ENCODE assay signal across 20 cellular contexts in the genomic region with DNA sequence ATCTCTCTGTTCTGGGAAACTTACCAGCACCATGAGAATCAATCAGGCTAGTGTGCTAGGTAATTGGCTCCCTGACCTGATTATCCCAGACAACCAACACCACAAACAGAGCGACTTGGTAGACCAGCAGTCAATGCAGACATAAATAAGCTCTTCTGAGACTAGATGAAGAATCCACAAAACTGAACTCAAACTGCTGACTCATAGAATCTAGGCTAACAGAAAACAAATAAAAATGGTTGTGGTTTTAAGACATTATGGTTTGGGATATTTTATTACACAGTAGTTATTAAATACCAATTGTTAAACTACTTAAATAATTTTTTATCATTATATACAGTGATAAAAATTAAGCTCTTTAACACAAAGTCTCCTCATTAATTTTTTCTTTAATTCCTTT.
DNase-seq lines count a peak whose midpoint lies in the region; ATAC-seq, FAIRE-seq and TF ChIP-seq lines count a peak whose summit lies in the region.
"Had no signal": no experiment of that assay in that cellular context is flagged by ENCODE, and none has a peak within 500 bp of the region (broad histone marks: within the 10 kb centered on the region; RNA-seq: fewer than 3 reads in every experiment).

No MANE protein-coding gene starts in this region.

- no peaks in the 10 kb centered on the region for H3F3A ChIP-seq in PC-3 (ENCODE audit: low read length, unreplicated experiment)

- POLR2A ChIA-PET in PC-3 (lab: Charles Lee; ENCODE audit: unreplicated experiment) (no interaction called here), H1 (lab: Charles Lee; ENCODE audit: partially characterized antibody) (no interaction called here)

- H3K18ac ChIP-seq in H1 (ENCODE audit: extremely low read depth, low read length) = no peak overlapping the region

- no peak for TF ChIP-seq EP300 in H1 (IDR thresholded peaks at IDR 0.05; ENCODE audit: borderline replicate concordance in 1 of 2, low read depth in 2 of 2, low read length in 2 of 2)

- H4K8ac ChIP-seq in H1 (ENCODE audit: extremely low read depth, insufficient read depth, low read length) = no peak overlapping the region

- H3K4ac ChIP-seq in H1 (replicated peaks; ENCODE audit: insufficient read length, low read depth, low read length) = no peak overlapping the region

- DNase-seq in A172 (ENCODE audit: low spot score) (peak; percentile 8), HFFc6 (peak; percentile 18), PC-3 (peak; percentile 22), H1 (ENCODE audit: low read depth in 1 of 2, low spot score in 2 of 2) (no peak), SIG-M5 (lab: John Stamatoyannopoulos, UW) (no peak), RKO (ENCODE audit: low spot score) (no peak), NCI-H524 treated with DMSO at 0.1 percent for 48 hours (lab: John Stamatoyannopoulos, UW) (no peak)
- DNase-seq: 8988T, BE2C, DND-41, HCEC 1CT, NCI-H1105 treated with DMSO at 0.1 percent for 48 hours, NCI-H2029 treated with DMSO at 0.1 percent for 48 hours, NCI-H345, NCI-H524, NCI-H82, SJCRH30, T-cell had no signal

- no peaks in the 10 kb centered on the region for H3K9me2 ChIP-seq in PC-3 (replicated peaks; ENCODE audit: low read length)

- H3K23ac ChIP-seq in H1 (ENCODE audit: insufficient read length) = no peak overlapping the region

- no peaks in the 10 kb centered on the region for H3K36me3 Mint-ChIP-seq in HFFc6 (ENCODE audit: low read depth)
- H3K36me3 Mint-ChIP-seq: T-cell had no signal

- no peak overlapping the region for H4K5ac ChIP-seq in H1 (ENCODE audit: insufficient read length, low read depth, low read length)

- H2BK12ac ChIP-seq in H1 (ENCODE audit: low read depth, low read length) = no peak overlapping the region

- no peak overlapping the region for H2BK15ac ChIP-seq in H1 (ENCODE audit: low read length)

- H4K20me1 ChIP-seq in PC-3 (ENCODE audit: low read length) (no peaks in the 10 kb centered on the region), H1 (replicated peaks in 1 of 2; ENCODE audit: control insufficient read depth in 1 of 2, insufficient read depth in 2 of 2, low read length in 2 of 2) (no peaks in the 10 kb centered on the region)

- H3K27me3 ChIP-seq in PC-3 (ENCODE audit: low read length) = peaks cover 46% of the 10 kb centered on the region
- no peaks in the 10 kb centered on the region for H3K27me3 ChIP-seq in H1 (replicated peaks in 1 of 4; ENCODE audit: control insufficient read depth in 3 of 4, extremely low read depth in 1 of 4, insufficient read depth in 3 of 4, low read length in 3 of 4)
- H3K27me3 ChIP-seq: BE2C, SJCRH30 had no signal

- H3K79me1 ChIP-seq in H1 (ENCODE audit: low read depth, low read length) = no peaks in the 10 kb centered on the region

- CTCF ChIA-PET in PC-3 (lab: Charles Lee) (no interaction called here), H1 (lab: Charles Lee; ENCODE audit: partially characterized antibody) (no interaction called here)

- H3K36me3 ChIP-seq in PC-3 (ENCODE audit: low read depth, low read length) = no peaks in the 10 kb centered on the region
- H3K36me3 ChIP-seq in H1 (ENCODE audit: control insufficient read depth in 2 of 4, insufficient read depth in 4 of 4, low read length in 3 of 4) = no peaks in the 10 kb centered on the region
- H3K36me3 ChIP-seq: BE2C, SJCRH30 had no signal

- H3K4me1 Mint-ChIP-seq in HFFc6 (ENCODE audit: low read depth) = peaks cover 26% of the 10 kb centered on the region
- H3K4me1 Mint-ChIP-seq: T-cell had no signal

- H3K14ac ChIP-seq in H1 (ENCODE audit: insufficient read length) = no peak overlapping the region

- no TSS peak for BruUV-seq in PC-3 (replicated peaks; lab: Mats Ljungman, UMichigan)

- no peak for TF ChIP-seq RAD21 in H1 (IDR thresholded peaks at IDR 0.05 in 1 of 2, conservative IDR thresholded peaks at IDR 0.05 in 1 of 2; ENCODE audit: low read depth in 2 of 2, low read length in 2 of 2)

- no peak overlapping the region for H2BK5ac ChIP-seq in H1 (ENCODE audit: low read depth, low read length)

- H3K9me3 ChIP-seq in PC-3 (ENCODE audit: low read length) (no peaks in the 10 kb centered on the region), H1 (ENCODE audit: insufficient read depth in 2 of 2, low read depth in 1 of 2, low read length in 1 of 2) (no peaks in the 10 kb centered on the region)
- H3K9me3 ChIP-seq: BE2C, SJCRH30 had no signal

- H2AFZ ChIP-seq in PC-3 (ENCODE audit: low read length) (no peak overlapping the region), H1 (ENCODE audit: low read length) (peak overlapping the region; percentile 58; the same call in 1 of the 2 replicates)

- no peak overlapping the region for H2AK5ac ChIP-seq in H1 (ENCODE audit: low read depth, low read length)

- H3K27ac ChIP-seq in PC-3 (ENCODE audit: low read length) (no peak overlapping the region), H1 (ENCODE audit: low read depth, low read length) (no peak overlapping the region)
- H3K27ac ChIP-seq: SJCRH30 had no signal

- FAIRE-seq in H1 (lab: Jason Lieb, UNC) = no peak
- FAIRE-seq: GM12891 had no signal

- no peak for TF ChIP-seq POLR2A in H1 (IDR thresholded peaks at IDR 0.05; ENCODE audit: control extremely low read depth in 1 of 2, low read depth in 2 of 2, low read length in 2 of 2)

- H3K79me2 ChIP-seq in PC-3 (ENCODE audit: low read length) (no peaks in the 10 kb centered on the region), H1 (ENCODE audit: control insufficient read depth in 1 of 2, insufficient read depth in 2 of 2, low read length in 2 of 2) (no peaks in the 10 kb centered on the region)

- intact Hi-C loops in PC-3 (cut with micrococcal nuclease) = no loop called here

- 72% methylated on average over 1 of the region's 1 CpG; no CpG with 5 or more reads in 1 of the 2 experiments for WGBS in H1 (ENCODE audit: extremely low coverage in 1 of 2, insufficient coverage in 1 of 2, insufficient read length in 1 of 2, insufficient replicate concordance in 2 of 2, low coverage in 1 of 2, low lambda C conversion rate in 2 of 2, missing lambda C conversion rate in 1 of 2), 2 experiments

- H2BK20ac ChIP-seq in H1 (ENCODE audit: low read length) = no peak overlapping the region

- no peak overlapping the region for H3K56ac ChIP-seq in H1 (replicated peaks; ENCODE audit: insufficient read length, low read depth, low read length)

- no peak for ATAC-seq in PC-3
- ATAC-seq in HG03097 (IDR thresholded peaks at IDR 0.05; ENCODE audit: low FRiP score, unreplicated experiment) = no peak
- ATAC-seq: T-cell had no signal

- H3K4me3 ChIP-seq in PC-3 (ENCODE audit: low read length) (no peak overlapping the region), H1 (ENCODE audit: extremely low read depth in 1 of 4, insufficient read depth in 2 of 4, low read depth in 3 of 4, low read length in 4 of 4) (no peak overlapping the region)
- H3K4me3 ChIP-seq: SJCRH30 had no signal

- no peaks in the 10 kb centered on the region for H3K27me3 Mint-ChIP-seq in HFFc6 (ENCODE audit: insufficient read depth)
- H3K27me3 Mint-ChIP-seq: T-cell had no signal

- H3K9me3 Mint-ChIP-seq in HFFc6 = no peaks in the 10 kb centered on the region

- H3K4me2 ChIP-seq in PC-3 (ENCODE audit: low read length) (no peak overlapping the region), H1 (ENCODE audit: insufficient read depth in 1 of 2, low read depth in 2 of 2, low read length in 2 of 2) (no peak overlapping the region)

- H3K4me3 Mint-ChIP-seq in HFFc6 = no peak overlapping the region
- H3K4me3 Mint-ChIP-seq: T-cell had no signal

- H4K91ac ChIP-seq in H1 (replicated peaks; ENCODE audit: insufficient read length, low read length) = no peak overlapping the region

- H3K4me1 ChIP-seq in PC-3 (ENCODE audit: insufficient read depth, low read length) (no peaks in the 10 kb centered on the region), H1 (replicated peaks in 1 of 4; ENCODE audit: control insufficient read depth in 3 of 4, insufficient read depth in 4 of 4, low read length in 3 of 4) (no peaks in the 10 kb centered on the region)
- H3K4me1 ChIP-seq: SJCRH30 had no signal

- no peak overlapping the region for H2BK120ac ChIP-seq in H1 (replicated peaks; ENCODE audit: low read depth, low read length)

- H3K27ac Mint-ChIP-seq in HFFc6 = no peak overlapping the region
- H3K27ac Mint-ChIP-seq: T-cell had no signal

- H3K9ac ChIP-seq in PC-3 (ENCODE audit: low read length) (no peak overlapping the region), H1 (replicated peaks in 1 of 4; ENCODE audit: extremely low read depth in 1 of 4, low read depth in 3 of 4, low read length in 3 of 4) (no peak overlapping the region)

- H3K23me2 ChIP-seq in H1 (ENCODE audit: low read depth, low read length) = no peaks in the 10 kb centered on the region

- TF ChIP-seq CTCF in HFFc6 (IDR thresholded peaks at IDR 0.05) (no peak), PC-3 (conservative IDR thresholded peaks at IDR 0.05; ENCODE audit: low read depth, low read length) (no peak), H1 (IDR thresholded peaks at IDR 0.05; ENCODE audit: control extremely low read depth in 1 of 3, insufficient read depth in 1 of 3, low read depth in 1 of 3, low read length in 3 of 3) (no peak)

TF ChIP-seq in H1, 55 proteins besides CTCF, POLR2A, EP300 and RAD21:
- no peak for TF ChIP-seq TAF1 (IDR thresholded peaks at IDR 0.05; ENCODE audit: low read depth, low read length)
- TF ChIP-seq MAFK (IDR thresholded peaks at IDR 0.05; ENCODE audit: low read depth, low read length) = peak; percentile 18; the same call in 1 of the 2 replicates

Comparison
In these comparisons a context has a peak if more than half of its experiments do, and no peak if none do; other contexts are left out.
1. DNase-seq: peak in A172 (single experiment), HFFc6 (single experiment) and PC-3 (single experiment); none in H1 (0 of 2), SIG-M5 (single experiment), RKO (single experiment) and NCI-H524 treated with DMSO at 0.1 percent for 48 hours (single experiment).